12 cellular contexts compared by ENCODE assay signal in genomic region chr15:22788004-22788403, GRCh38. TPM values are rescaled to one million over a fixed set of nuclear protein-coding genes. Genes with fewer than 3 reads are reported as not detected.
A peak's percentile ranks its signal among the peaks of the same experiment; 100 is the strongest.
DNase-seq lines count a peak whose midpoint lies in the region; ATAC-seq and TF ChIP-seq lines count a peak whose summit lies in the region.
"Had no signal": no experiment of that assay in that cellular context is flagged by ENCODE, and none has a peak within 500 bp of the region (broad histone marks: within the 10 kb centered on the region; RNA-seq: fewer than 3 reads in every experiment).

No MANE protein-coding gene starts in this region.

- no peak overlapping the region for H3K9ac ChIP-seq in neuronal stem cell (ENCODE audit: low read depth, low read length, poor library complexity)

- ATAC-seq in natural killer cell (no peak), HG02642 (IDR thresholded peaks at IDR 0.05; ENCODE audit: poor library complexity, unreplicated experiment) (no peak)

- H3K27ac ChIP-seq in neuronal stem cell (replicated peaks; ENCODE audit: low read length) = no peak overlapping the region

- H3K27me3 ChIP-seq in Caco-2 (replicated peaks; ENCODE audit: control insufficient read depth, insufficient read depth, low read length) (no peaks in the 10 kb centered on the region), neuronal stem cell (ENCODE audit: control insufficient read depth in 3 of 3, insufficient read depth in 3 of 3, low read depth in 1 of 3, low read length in 3 of 3) (peaks cover 0 to 4% (median 0%) of the 10 kb centered on the region in 3 experiments)
- H3K27me3 ChIP-seq: ascending aorta, tibial artery had no signal

- H3K18ac ChIP-seq in neuronal stem cell (ENCODE audit: low read length) = no peak overlapping the region

- H2BK15ac ChIP-seq in neuronal stem cell (ENCODE audit: low read length) = no peak overlapping the region

- H3K4me3 Mint-ChIP-seq in Caco-2 (ENCODE audit: unreplicated experiment) (peak overlapping the region; percentile 91), IgD-negative memory B cell (peak overlapping the region; percentile 82 to 96 (median 91)), brain (peak overlapping the region; percentile 90 to 94 (median 93)), natural killer cell (peak overlapping the region; percentile 68)

- peaks cover 3% of the 10 kb centered on the region for H3K79me1 ChIP-seq in neuronal stem cell (ENCODE audit: low read depth, low read length)

- H2BK5ac ChIP-seq in neuronal stem cell (ENCODE audit: low read length) = no peak overlapping the region

- H3K36me3 Mint-ChIP-seq in Caco-2 (ENCODE audit: insufficient read depth, unreplicated experiment) (peaks cover 40% of the 10 kb centered on the region), IgD-negative memory B cell (peaks cover 2% of the 10 kb centered on the region), brain (peaks cover 50% of the 10 kb centered on the region), natural killer cell (no peaks in the 10 kb centered on the region)

- no CpG with 5 or more reads among the region's 20 CpGs for WGBS in neuronal stem cell (ENCODE audit: extremely low coverage in 2 of 2, insufficient read length in 2 of 2, insufficient replicate concordance in 1 of 2), 2 donors

- H3K9me3 Mint-ChIP-seq in Caco-2 (ENCODE audit: unreplicated experiment) (peaks cover 10% of the 10 kb centered on the region), IgD-negative memory B cell (peaks cover 3 to 4% (median 3%) of the 10 kb centered on the region in 3 donors), brain (peaks cover 2 to 29% (median 8%) of the 10 kb centered on the region in 5 experiments), natural killer cell (no peaks in the 10 kb centered on the region)

- H3K9me3 ChIP-seq in Caco-2 (peaks cover 9% of the 10 kb centered on the region; the same call in 1 of the 2 replicates), neuronal stem cell (replicated peaks in 1 of 2; ENCODE audit: control insufficient read depth in 2 of 2, insufficient read depth in 1 of 2, low read depth in 1 of 2, low read length in 2 of 2) (no peaks in the 10 kb centered on the region)
- H3K9me3 ChIP-seq: ascending aorta had no signal

- H3K4ac ChIP-seq in neuronal stem cell (ENCODE audit: low read length) = no peak overlapping the region

- H3K36me3 ChIP-seq in Caco-2 (ENCODE audit: control insufficient read depth, insufficient read depth, low read length) = no peaks in the 10 kb centered on the region; the same call in 1 of the 2 replicates
- peaks cover 0 to 2% of the 10 kb centered on the region in 2 donors for H3K36me3 ChIP-seq in neuronal stem cell (replicated peaks in 1 of 2; ENCODE audit: control insufficient read depth in 2 of 2, insufficient read depth in 2 of 2, low read length in 2 of 2)
- H3K36me3 ChIP-seq: ascending aorta, tibial artery had no signal

- H3K23ac ChIP-seq in neuronal stem cell (ENCODE audit: low read depth, low read length, poor library complexity) = no peak overlapping the region

- intact Hi-C loops in Caco-2 (cut with micrococcal nuclease; ENCODE audit: unreplicated experiment) = loop anchor here (5.0 to 10.0 kb wide), 2 partner anchors 49 to 107 kb away; partner anchors contain the start of gene NIPA2
- intact Hi-C loops in natural killer cell (cut with micrococcal nuclease) = no loop called here

- CTCF ChIA-PET in Caco-2 (lab: Charles Lee) = no interaction called here

- no peak overlapping the region for H3K4me2 ChIP-seq in neuronal stem cell (ENCODE audit: insufficient read depth, low read length, poor library complexity, severe bottlenecking)

- no peak overlapping the region for H4K8ac ChIP-seq in neuronal stem cell (ENCODE audit: low read depth, low read length)

- H3K27ac Mint-ChIP-seq in Caco-2 (ENCODE audit: unreplicated experiment) = peak overlapping the region; percentile 89
- peak overlapping the region; percentile 91 to 95 (median 92) for H3K27ac Mint-ChIP-seq in IgD-negative memory B cell
- peak overlapping the region in 4 of 5 experiments; percentile 88 to 96 (median 91) for H3K27ac Mint-ChIP-seq in brain
- no peak overlapping the region for H3K27ac Mint-ChIP-seq in natural killer cell

- POLR2A ChIA-PET in Caco-2 (lab: Charles Lee) = interaction anchor here (1.1 kb wide), 1 partner anchor 251 kb away, joined by 3 read pairs; the partner anchor contains the start of gene TUBGCP5

- TF ChIP-seq CTCF in Caco-2 (IDR thresholded peaks at IDR 0.05; ENCODE audit: insufficient read depth in 1 of 2, low read depth in 1 of 2, low read length in 1 of 2, severe bottlenecking in 1 of 2, unreplicated experiment in 1 of 2) = no peak
- TF ChIP-seq CTCF in brain (conservative IDR thresholded peaks at IDR 0.05) = no peak
- no peak for TF ChIP-seq CTCF in natural killer cell (IDR thresholded peaks at IDR 0.05)

- H2AK5ac ChIP-seq in neuronal stem cell (ENCODE audit: low read depth, low read length) = no peak overlapping the region

- DNase-seq in Caco-2 = no peak
- no peak for DNase-seq in natural killer cell
- DNase-seq in neuronal stem cell (ENCODE audit: low spot score) = no peak
- no peak for DNase-seq in NCI-H2107 treated with DMSO at 0.1 percent for 48 hours (lab: John Stamatoyannopoulos, UW; ENCODE audit: unreplicated experiment)
- DNase-seq in cerebellum (ENCODE audit: low spot score) = no peak
- DNase-seq: NCI-H2171, SHP77 had no signal

- no peak overlapping the region for H2AFZ ChIP-seq in neuronal stem cell (ENCODE audit: low read length)

- no peak overlapping the region for H2BK12ac ChIP-seq in neuronal stem cell (ENCODE audit: low read length)

- no peak overlapping the region for H3K14ac ChIP-seq in neuronal stem cell (ENCODE audit: low read length)

- no peak overlapping the region for H4K91ac ChIP-seq in neuronal stem cell (ENCODE audit: low read depth, low read length, poor library complexity)

- no TSS peak for BruUV-seq in Caco-2 (replicated peaks; lab: Mats Ljungman, UMichigan)

- H3K4me1 ChIP-seq in Caco-2 (peaks cover 5% of the 10 kb centered on the region; the same call in 1 of the 2 replicates), neuronal stem cell (ENCODE audit: control insufficient read depth in 2 of 2, insufficient read depth in 1 of 2, low read depth in 1 of 2, low read length in 2 of 2) (peaks cover 0 to 2% of the 10 kb centered on the region in 2 donors)

- peaks cover 12% of the 10 kb centered on the region for H3K4me1 Mint-ChIP-seq in Caco-2 (ENCODE audit: low read depth, unreplicated experiment)
- H3K4me1 Mint-ChIP-seq in IgD-negative memory B cell = peaks cover 17 to 31% (median 19%) of the 10 kb centered on the region in 3 donors
- peaks cover 18% of the 10 kb centered on the region for H3K4me1 Mint-ChIP-seq in brain
- peaks cover 6 to 17% of the 10 kb centered on the region in 2 donors for H3K4me1 Mint-ChIP-seq in natural killer cell

- H3K27me3 Mint-ChIP-seq in Caco-2 (ENCODE audit: insufficient read depth, unreplicated experiment) = no peaks in the 10 kb centered on the region
- no peaks in the 10 kb centered on the region for H3K27me3 Mint-ChIP-seq in IgD-negative memory B cell
- H3K27me3 Mint-ChIP-seq in brain = no peaks in the 10 kb centered on the region
- no peaks in the 10 kb centered on the region for H3K27me3 Mint-ChIP-seq in natural killer cell (ENCODE audit: low read depth in 2 of 2)

- H2BK120ac ChIP-seq in neuronal stem cell (ENCODE audit: low read depth, low read length) = no peak overlapping the region

- no peak overlapping the region for H3K4me3 ChIP-seq in Caco-2 (ENCODE audit: low read depth, low read length)
- peak overlapping the region in 1 of 2 donors; percentile 6 for H3K4me3 ChIP-seq in neuronal stem cell (ENCODE audit: low read length in 2 of 2)

RNA-seq across cellular contexts. Expression of gene NIPA1, which starts 1.6 kb away (rescaled TPM):
- total RNA-seq in Caco-2 (2022) (34.4 and 38.1 TPM in 2 replicates), natural killer cell (10 to 100 TPM; 11.3 to 17.8 (median 11.4) TPM), cerebellum (23.6 TPM)
- polyA plus RNA-seq in IgD-negative memory B cell (6.0 TPM), brain (ENCODE audit: insufficient read depth, low read depth, low replicate concordance) (10.5 TPM)
- polyA plus RNA-seq in neuronal stem cell (2013, experiment 1 of 2) = 10.3 TPM
- polyA plus RNA-seq in neuronal stem cell (2013, experiment 2 of 2) = 10.8 TPM

RNA-seq across cellular contexts. Expression of gene NIPA2, which starts 50.5 kb away (rescaled TPM):
- total RNA-seq in Caco-2 (2022) = 85.3 and 89.4 TPM in 2 replicates
- 103 TPM for polyA plus RNA-seq in IgD-negative memory B cell
- polyA plus RNA-seq in brain (ENCODE audit: insufficient read depth, low read depth, low replicate concordance) = 36.9 TPM
- total RNA-seq in natural killer cell = 10 to 100 TPM; 37.3 to 41.3 (median 40.9) TPM
- 33.3 TPM for polyA plus RNA-seq in neuronal stem cell (2013, experiment 1 of 2)
- polyA plus RNA-seq in neuronal stem cell (2013, experiment 2 of 2) = 33.3 TPM
- total RNA-seq in cerebellum = 45.6 TPM

Comparison
In these comparisons a context has a peak if more than half of its experiments do, and no peak if none do; other contexts are left out.
1. H3K27ac Mint-ChIP-seq: peak in Caco-2 (single experiment), IgD-negative memory B cell (3 of 3) and brain (4 of 5); none in natural killer cell (0 of 2).
2. Peak in every context shown above with its lines, with median percentiles within 50 percentile points of each other: H3K4me3 Mint-ChIP-seq.